Comparison of ENCODE assay signal across 5 cellular contexts in the genomic region with DNA sequence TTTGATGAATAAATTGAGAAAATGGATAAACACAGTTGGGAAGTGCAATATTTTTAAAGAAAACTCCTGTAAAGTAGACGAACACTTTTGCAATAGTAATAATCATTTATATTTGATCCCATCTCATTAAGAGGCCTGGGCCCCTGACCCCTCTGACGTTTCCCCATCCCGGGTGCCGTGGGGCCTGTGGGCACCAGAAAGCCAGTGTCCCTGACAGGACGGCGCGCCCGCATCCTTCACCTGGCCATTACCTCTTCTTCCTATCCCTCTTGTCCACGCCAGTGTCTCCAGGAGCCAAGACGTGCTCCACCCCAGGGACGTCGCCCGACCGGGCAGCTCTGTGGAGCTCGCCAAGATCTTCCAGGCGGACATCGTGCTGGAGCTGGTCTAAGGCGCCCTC.
A peak's percentile ranks its signal among the peaks of the same experiment; 100 is the strongest.
DNase-seq lines count a peak whose midpoint lies in the region; ATAC-seq, FAIRE-seq and TF ChIP-seq lines count a peak whose summit lies in the region.
"Not testable (repeated sequence)": the region's sequence is repeated elsewhere in the genome, so short reads cannot be mapped to it uniquely, and the experiment has no call there.

No MANE protein-coding gene starts in this region.

- intact Hi-C loops in PC-3 (cut with micrococcal nuclease); activated CD4-positive, alpha-beta T cell treated with anti-CD3 and anti-CD28 coated beads, Interleukin-2, amount 10 ng/mL, durations not matched to agents 24 days and 14 days (cut with micrococcal nuclease); activated naive CD4-positive, alpha-beta T cell treated with anti-CD3 and anti-CD28 coated beads for 36 hours (cut with micrococcal nuclease); K562 (cut with micrococcal nuclease): not testable (repeated sequence)

- H3K9me2 ChIP-seq in PC-3 (replicated peaks; ENCODE audit: low read length) = not testable (repeated sequence)

- H4K20me1 ChIP-seq in PC-3 (ENCODE audit: low read length); K562 (replicated peaks; ENCODE audit: control insufficient read depth, insufficient read depth, low read length): not testable (repeated sequence)

- not testable (repeated sequence) for H3K4me3 Mint-ChIP-seq in activated CD4-positive, alpha-beta T cell treated with anti-CD3 and anti-CD28 coated beads, Interleukin-2, amount 10 ng/mL, durations not matched to agents 24 days and 14 days; progenitor cell of endocrine pancreas (ENCODE audit: low read depth)
- H3K4me3 Mint-ChIP-seq in activated naive CD4-positive, alpha-beta T cell treated with anti-CD3 and anti-CD28 coated beads for 36 hours = peak overlapping the region; percentile 20

- H3K36me3 ChIP-seq in PC-3 (ENCODE audit: low read depth, low read length); K562 (ENCODE audit: control insufficient read depth, insufficient read depth, low read length): not testable (repeated sequence)

- not testable (repeated sequence) for H3K4me1 ChIP-seq in PC-3 (ENCODE audit: insufficient read depth, low read length); K562 (replicated peaks in 1 of 2; ENCODE audit: control insufficient read depth in 2 of 2, insufficient read depth in 2 of 2, low read length in 2 of 2)

- not testable (repeated sequence) for H3F3A ChIP-seq in PC-3 (ENCODE audit: low read length, unreplicated experiment)

- not testable (repeated sequence) for H3K9me3 ChIP-seq in PC-3 (ENCODE audit: low read length); K562 (replicated peaks; ENCODE audit: control insufficient read depth, insufficient read depth, low read depth, low read length)

- ATAC-seq in PC-3, K562: not testable (repeated sequence)

- H3K4me1 Mint-ChIP-seq in activated CD4-positive, alpha-beta T cell treated with anti-CD3 and anti-CD28 coated beads, Interleukin-2, amount 10 ng/mL, durations not matched to agents 24 days and 14 days; activated naive CD4-positive, alpha-beta T cell treated with anti-CD3 and anti-CD28 coated beads for 36 hours (ENCODE audit: low read depth); progenitor cell of endocrine pancreas (ENCODE audit: low read depth): not testable (repeated sequence)

- not testable (repeated sequence) for H2AFZ ChIP-seq in PC-3 (ENCODE audit: low read length); K562 (ENCODE audit: low read depth, low read length)

- H3K4me3 ChIP-seq in PC-3 (ENCODE audit: low read length); K562: not testable (repeated sequence)

- 0 out of 2 replicates have a peak overlapping the region, but pooled peaks have one; percentile 34 for H3K27ac ChIP-seq in PC-3 (ENCODE audit: low read length)
- H3K27ac ChIP-seq in K562 (ENCODE audit: extremely low read depth, low read depth, low read length) = not testable (repeated sequence)

- not testable (repeated sequence) for H3K9me1 ChIP-seq in K562 (ENCODE audit: control insufficient read depth, insufficient read depth, low read length)

- H3K9ac ChIP-seq in PC-3 (ENCODE audit: low read length); K562 (ENCODE audit: insufficient read depth in 1 of 2, low read depth in 2 of 2, low read length in 2 of 2): not testable (repeated sequence)

- POLR2A ChIA-PET in PC-3 (lab: Charles Lee; ENCODE audit: unreplicated experiment) = interaction anchor here (1.1 kb wide), 1 partner anchor 41 kb away, joined by 5 read pairs; no protein-coding TSS in a partner anchor
- POLR2A ChIA-PET in K562 (lab: Yijun Ruan, JAX) = not testable (repeated sequence)

- not testable (repeated sequence) for H3K9me3 Mint-ChIP-seq in activated CD4-positive, alpha-beta T cell treated with anti-CD3 and anti-CD28 coated beads, Interleukin-2, amount 10 ng/mL, durations not matched to agents 24 days and 14 days; activated naive CD4-positive, alpha-beta T cell treated with anti-CD3 and anti-CD28 coated beads for 36 hours; progenitor cell of endocrine pancreas (ENCODE audit: low read depth)

- not testable (repeated sequence) for FAIRE-seq in K562 (lab: Jason Lieb, UNC)

- not testable (repeated sequence) for TF ChIP-seq RAD21 in K562 (CRISPR knock-in tag; conservative IDR thresholded peaks at IDR 0.05 in 1 of 2, IDR thresholded peaks at IDR 0.05 in 1 of 2)

- DNase-seq in PC-3; activated naive CD4-positive, alpha-beta T cell treated with anti-CD3 and anti-CD28 coated beads for 36 hours; K562 (ENCODE audit: extremely low read depth in 1 of 4, low spot score in 3 of 4); progenitor cell of endocrine pancreas (ENCODE audit: low spot score, unreplicated experiment): not testable (repeated sequence)
- peak; percentile 19 for DNase-seq in activated CD4-positive, alpha-beta T cell treated with anti-CD3 and anti-CD28 coated beads, Interleukin-2, amount 10 ng/mL, durations not matched to agents 24 days and 14 days

- H3K27ac Mint-ChIP-seq in activated CD4-positive, alpha-beta T cell treated with anti-CD3 and anti-CD28 coated beads, Interleukin-2, amount 10 ng/mL, durations not matched to agents 24 days and 14 days; activated naive CD4-positive, alpha-beta T cell treated with anti-CD3 and anti-CD28 coated beads for 36 hours: not testable (repeated sequence)
- H3K27ac Mint-ChIP-seq in progenitor cell of endocrine pancreas = peak overlapping the region; percentile 37

- not testable (repeated sequence) for TF ChIP-seq EP300 in K562 (IDR thresholded peaks at IDR 0.05; ENCODE audit: low read length)

- 78% methylated on average over 8 of the region's 18 CpGs for WGBS in K562 (ENCODE audit: insufficient coverage, low coverage, missing lambda C conversion rate)

- not testable (repeated sequence) for H3K27me3 ChIP-seq in PC-3 (ENCODE audit: low read length); K562 (ENCODE audit: control insufficient read depth in 2 of 2, insufficient read depth in 2 of 2, low read length in 2 of 2)

- H3K36me3 Mint-ChIP-seq in activated CD4-positive, alpha-beta T cell treated with anti-CD3 and anti-CD28 coated beads, Interleukin-2, amount 10 ng/mL, durations not matched to agents 24 days and 14 days (ENCODE audit: low read depth); activated naive CD4-positive, alpha-beta T cell treated with anti-CD3 and anti-CD28 coated beads for 36 hours (ENCODE audit: low read depth): not testable (repeated sequence)
- H3K36me3 Mint-ChIP-seq in progenitor cell of endocrine pancreas (ENCODE audit: insufficient read depth) = peaks cover 10% of the 10 kb centered on the region

- BruUV-seq in PC-3 (replicated peaks; lab: Mats Ljungman, UMichigan); K562 (replicated peaks; lab: Mats Ljungman, UMichigan): not testable (repeated sequence)

- H3K27me3 Mint-ChIP-seq in activated CD4-positive, alpha-beta T cell treated with anti-CD3 and anti-CD28 coated beads, Interleukin-2, amount 10 ng/mL, durations not matched to agents 24 days and 14 days; activated naive CD4-positive, alpha-beta T cell treated with anti-CD3 and anti-CD28 coated beads for 36 hours (ENCODE audit: low read depth); progenitor cell of endocrine pancreas: not testable (repeated sequence)

- in situ Hi-C loops in K562 (cut with MboI) = loop anchor here (10.0 kb wide), 1 partner anchor 571 kb away; no protein-coding TSS in a partner anchor

- H3K79me2 ChIP-seq in PC-3 (ENCODE audit: low read length); K562 (ENCODE audit: control insufficient read depth, insufficient read depth, low read length): not testable (repeated sequence)

- not testable (repeated sequence) for TF ChIP-seq CTCF in PC-3 (conservative IDR thresholded peaks at IDR 0.05; ENCODE audit: low read depth, low read length); K562 (IDR thresholded peaks at IDR 0.05 in 2 of 3, conservative IDR thresholded peaks at IDR 0.05 in 1 of 3; ENCODE audit: insufficient read depth in 2 of 3, low read depth in 1 of 3, low read length in 3 of 3); progenitor cell of endocrine pancreas (IDR thresholded peaks at IDR 0.05; ENCODE audit: unreplicated experiment)

- TF ChIP-seq POLR2A in K562 (conservative IDR thresholded peaks at IDR 0.05) = not testable (repeated sequence)

- CTCF ChIA-PET in PC-3 (lab: Charles Lee); activated naive CD4-positive, alpha-beta T cell treated with anti-CD3 and anti-CD28 coated beads for 36 hours (lab: Charles Lee); K562 (lab: Yijun Ruan, JAX; ENCODE audit: low intra/inter-chr PET ratio): not testable (repeated sequence)

- 0 out of 2 replicates have a peak overlapping the region, but pooled peaks have one; percentile 22 for H3K4me2 ChIP-seq in PC-3 (ENCODE audit: low read length)
- not testable (repeated sequence) for H3K4me2 ChIP-seq in K562 (ENCODE audit: insufficient read depth, low read length)

TF ChIP-seq in K562, 482 proteins besides CTCF, POLR2A, EP300 and RAD21:
- 0 out of 2 replicates have a peak, but pooled peaks have one; percentile 6 for TF ChIP-seq POLR2G (IDR thresholded peaks at IDR 0.05; ENCODE audit: low read depth, low read length)
